9 cellular contexts compared by ENCODE assay signal in genomic region chr11:130163346-130164220, GRCh38. TPM values are rescaled to one million over a fixed set of nuclear protein-coding genes. Genes with fewer than 3 reads are reported as not detected.
A peak's percentile ranks its signal among the peaks of the same experiment; 100 is the strongest.
DNase-seq lines count a peak whose midpoint lies in the region; ATAC-seq and TF ChIP-seq lines count a peak whose summit lies in the region.
"Had no signal": no experiment of that assay in that cellular context is flagged by ENCODE, and none has a peak within 500 bp of the region (broad histone marks: within the 10 kb centered on the region; RNA-seq: fewer than 3 reads in every experiment).

No MANE protein-coding gene starts in this region.

- no peak overlapping the region for H2BK5ac ChIP-seq in mesendoderm (ENCODE audit: low read length)

- peak overlapping the region; percentile 12 for H3K56ac ChIP-seq in mesendoderm (ENCODE audit: low read length)

- intact Hi-C loops in Calu3 (cut with micrococcal nuclease; ENCODE audit: unreplicated experiment), result loop anchor here (2.0 kb wide), 1 partner anchor 17 kb away; no protein-coding TSS in a partner anchor
- intact Hi-C loops in MCF 10A (cut with micrococcal nuclease), result no loop called here

- CTCF ChIA-PET in Calu3 (lab: Charles Lee), result interaction anchor here (0.6 to 1.8 kb wide), 5 partner anchors 12 to 91 kb away, joined by 3 to 7 read pairs (median 5); no protein-coding TSS in a partner anchor
- CTCF ChIA-PET in MCF 10A (lab: Yijun Ruan, JAX), result interaction anchor here (0.6 to 1.1 kb wide), 2 partner anchors 32 to 674 kb away, joined by 3 to 4 read pairs; no protein-coding TSS in a partner anchor

- no peak overlapping the region for H3K18ac ChIP-seq in mesendoderm (ENCODE audit: low read length)

- no peak overlapping the region for H4K5ac ChIP-seq in mesendoderm (ENCODE audit: low read length)

- POLR2A ChIA-PET in MCF 10A (lab: Yijun Ruan, JAX), result interaction anchor here (1.2 to 4.3 kb wide), 2 partner anchors 15 to 18 kb away, joined by 4 to 14 read pairs; no protein-coding TSS in a partner anchor

- H3K36me3 ChIP-seq in mesendoderm (ENCODE audit: control insufficient read depth, insufficient read depth, low read length), result no peaks in the 10 kb centered on the region

- no peak overlapping the region for H3K27ac ChIP-seq in mesendoderm (ENCODE audit: low read depth, low read length)

- ATAC-seq in GM18511 (IDR thresholded peaks at IDR 0.05; ENCODE audit: unreplicated experiment), result no peak

- no peak overlapping the region for H2BK15ac ChIP-seq in mesendoderm (replicated peaks; ENCODE audit: low read depth)

- no peaks in the 10 kb centered on the region for H3K79me2 ChIP-seq in mesendoderm (ENCODE audit: control insufficient read depth, insufficient read depth, low read length)

- H3K4me1 Mint-ChIP-seq in Calu3 (ENCODE audit: low read depth, unreplicated experiment), result peaks cover 65% of the 10 kb centered on the region
- peaks cover 31% of the 10 kb centered on the region for H3K4me1 Mint-ChIP-seq in MCF 10A (ENCODE audit: insufficient read depth, unreplicated experiment)

- no CpG with 5 or more reads among the region's 13 CpGs for WGBS in mesendoderm (ENCODE audit: extremely low coverage, insufficient coverage, low lambda C conversion rate)

- H3K27ac Mint-ChIP-seq in Calu3 (ENCODE audit: unreplicated experiment), result peak overlapping the region; percentile 85
- H3K27ac Mint-ChIP-seq in MCF 10A (ENCODE audit: low read depth, unreplicated experiment), result peak overlapping the region; percentile 57

- no peak overlapping the region for H3K4me2 ChIP-seq in mesendoderm (ENCODE audit: low read length)

- no peaks in the 10 kb centered on the region for H3K4me1 ChIP-seq in mesendoderm (ENCODE audit: control insufficient read depth, low read depth, low read length)

- H3K27me3 Mint-ChIP-seq in Calu3 (ENCODE audit: unreplicated experiment) (no peaks in the 10 kb centered on the region), MCF 10A (ENCODE audit: insufficient read depth, unreplicated experiment) (peaks cover 9% of the 10 kb centered on the region)

- no peak overlapping the region for H3K4me3 ChIP-seq in mesendoderm (ENCODE audit: low read length)

- H3K4ac ChIP-seq in mesendoderm (ENCODE audit: low read depth, low read length), result no peak overlapping the region

- H4K8ac ChIP-seq in mesendoderm (ENCODE audit: low read depth, low read length), result no peak overlapping the region

- H3K27me3 ChIP-seq in mesendoderm (ENCODE audit: insufficient read depth, low read length, poor library complexity), result peaks cover 13% of the 10 kb centered on the region

- TF ChIP-seq CTCF in Calu3 (IDR thresholded peaks at IDR 0.05; ENCODE audit: unreplicated experiment), result no peak
- TF ChIP-seq CTCF in MCF 10A (IDR thresholded peaks at IDR 0.05; ENCODE audit: unreplicated experiment), result no peak

- H3K36me3 Mint-ChIP-seq in Calu3 (ENCODE audit: insufficient read depth, unreplicated experiment), result peaks cover 63% of the 10 kb centered on the region
- H3K36me3 Mint-ChIP-seq in MCF 10A (ENCODE audit: insufficient read depth, unreplicated experiment), result no peaks in the 10 kb centered on the region

- H3K79me1 ChIP-seq in mesendoderm (ENCODE audit: low read length), result no peaks in the 10 kb centered on the region

- no peak overlapping the region for H3K23ac ChIP-seq in mesendoderm (ENCODE audit: low read length)

- no peak overlapping the region for H2BK120ac ChIP-seq in mesendoderm (ENCODE audit: low read depth, low read length)

- BruUV-seq in Calu3 (replicated peaks; lab: Mats Ljungman, UMichigan), result no TSS peak
- BruUV-seq in MCF 10A (replicated peaks; lab: Mats Ljungman, UMichigan), result no TSS peak

- H3K4me3 Mint-ChIP-seq in Calu3 (ENCODE audit: low read depth, unreplicated experiment) (peak overlapping the region; percentile 46), MCF 10A (ENCODE audit: unreplicated experiment) (no peak overlapping the region)

- DNase-seq in Calu3, result peak; percentile 51
- DNase-seq in NCI-H2029 (lab: John Stamatoyannopoulos, UW), result peak; percentile 70
- DNase-seq in MCF 10A (ENCODE audit: unreplicated experiment), result no peak
- peak; percentile 47 for DNase-seq in mesendoderm
- DNase-seq in HuH-7.5 (ENCODE audit: low spot score), result no peak
- no peak for DNase-seq in D341Med (ENCODE audit: low spot score)
- DNase-seq in activated naive CD4-positive, alpha-beta T cell treated with anti-CD3 and anti-CD28 coated beads, Interleukin-2, amount 50 U/mL, for 16 hours, result no peak

- no peak overlapping the region for H2AK5ac ChIP-seq in mesendoderm (ENCODE audit: low read length)

- no peak overlapping the region for H3K9ac ChIP-seq in mesendoderm (ENCODE audit: low read length)

- H3K9me3 Mint-ChIP-seq in Calu3 (ENCODE audit: low read depth, unreplicated experiment), result no peaks in the 10 kb centered on the region
- H3K9me3 Mint-ChIP-seq in MCF 10A (ENCODE audit: unreplicated experiment), result no peaks in the 10 kb centered on the region

RNA-seq across cellular contexts. Expression of gene ST14, which starts 4.0 kb away (rescaled TPM):
- total RNA-seq in Calu3 (2022) (153 and 174 TPM in 2 replicates), MCF 10A (2022) (24.8 and 27.2 TPM in 2 replicates)
- 17.1 TPM for polyA plus RNA-seq in mesendoderm (2013, experiment 1 of 2)
- polyA plus RNA-seq in mesendoderm (2013, experiment 2 of 2), result 16.9 TPM
- total RNA-seq: myocyte had no signal

Comparison
In these comparisons a context has a peak if more than half of its experiments do, and no peak if none do; other contexts are left out.
1. DNase-seq: peak in Calu3 (single experiment), NCI-H2029 (single experiment) and mesendoderm (single experiment); none in MCF 10A (single experiment), HuH-7.5 (single experiment), D341Med (single experiment) and activated naive CD4-positive, alpha-beta T cell treated with anti-CD3 and anti-CD28 coated beads, Interleukin-2, amount 50 U/mL, for 16 hours (single experiment).